1 cellular context compared by ENCODE assay signal in the genomic region with DNA sequence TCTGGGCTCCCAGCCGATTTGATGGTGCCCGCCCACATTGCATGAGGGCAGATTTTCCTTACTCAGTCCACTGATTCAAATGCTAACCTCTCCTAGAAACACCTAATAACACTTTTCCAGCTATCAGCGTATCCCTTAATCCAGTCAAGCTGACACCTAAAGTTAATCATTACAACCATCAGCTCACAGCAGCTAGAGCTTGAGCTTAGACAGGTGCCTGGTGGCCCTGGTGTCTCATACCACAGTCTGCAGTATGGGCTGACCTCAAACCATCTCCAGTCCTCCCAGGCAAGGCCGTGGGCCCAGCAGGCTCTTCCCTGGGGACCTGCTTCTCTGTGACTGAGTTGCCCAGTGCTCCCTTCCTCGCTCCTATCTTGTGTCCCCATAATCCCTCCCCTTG.
TF ChIP-seq lines count a peak whose summit lies in the region.

No MANE protein-coding gene starts in this region.

TF ChIP-seq in HepG2, 621 proteins besides CTCF, POLR2A, EP300 and RAD21 (continued from another document):
- TF ChIP-seq, protein P1, sequence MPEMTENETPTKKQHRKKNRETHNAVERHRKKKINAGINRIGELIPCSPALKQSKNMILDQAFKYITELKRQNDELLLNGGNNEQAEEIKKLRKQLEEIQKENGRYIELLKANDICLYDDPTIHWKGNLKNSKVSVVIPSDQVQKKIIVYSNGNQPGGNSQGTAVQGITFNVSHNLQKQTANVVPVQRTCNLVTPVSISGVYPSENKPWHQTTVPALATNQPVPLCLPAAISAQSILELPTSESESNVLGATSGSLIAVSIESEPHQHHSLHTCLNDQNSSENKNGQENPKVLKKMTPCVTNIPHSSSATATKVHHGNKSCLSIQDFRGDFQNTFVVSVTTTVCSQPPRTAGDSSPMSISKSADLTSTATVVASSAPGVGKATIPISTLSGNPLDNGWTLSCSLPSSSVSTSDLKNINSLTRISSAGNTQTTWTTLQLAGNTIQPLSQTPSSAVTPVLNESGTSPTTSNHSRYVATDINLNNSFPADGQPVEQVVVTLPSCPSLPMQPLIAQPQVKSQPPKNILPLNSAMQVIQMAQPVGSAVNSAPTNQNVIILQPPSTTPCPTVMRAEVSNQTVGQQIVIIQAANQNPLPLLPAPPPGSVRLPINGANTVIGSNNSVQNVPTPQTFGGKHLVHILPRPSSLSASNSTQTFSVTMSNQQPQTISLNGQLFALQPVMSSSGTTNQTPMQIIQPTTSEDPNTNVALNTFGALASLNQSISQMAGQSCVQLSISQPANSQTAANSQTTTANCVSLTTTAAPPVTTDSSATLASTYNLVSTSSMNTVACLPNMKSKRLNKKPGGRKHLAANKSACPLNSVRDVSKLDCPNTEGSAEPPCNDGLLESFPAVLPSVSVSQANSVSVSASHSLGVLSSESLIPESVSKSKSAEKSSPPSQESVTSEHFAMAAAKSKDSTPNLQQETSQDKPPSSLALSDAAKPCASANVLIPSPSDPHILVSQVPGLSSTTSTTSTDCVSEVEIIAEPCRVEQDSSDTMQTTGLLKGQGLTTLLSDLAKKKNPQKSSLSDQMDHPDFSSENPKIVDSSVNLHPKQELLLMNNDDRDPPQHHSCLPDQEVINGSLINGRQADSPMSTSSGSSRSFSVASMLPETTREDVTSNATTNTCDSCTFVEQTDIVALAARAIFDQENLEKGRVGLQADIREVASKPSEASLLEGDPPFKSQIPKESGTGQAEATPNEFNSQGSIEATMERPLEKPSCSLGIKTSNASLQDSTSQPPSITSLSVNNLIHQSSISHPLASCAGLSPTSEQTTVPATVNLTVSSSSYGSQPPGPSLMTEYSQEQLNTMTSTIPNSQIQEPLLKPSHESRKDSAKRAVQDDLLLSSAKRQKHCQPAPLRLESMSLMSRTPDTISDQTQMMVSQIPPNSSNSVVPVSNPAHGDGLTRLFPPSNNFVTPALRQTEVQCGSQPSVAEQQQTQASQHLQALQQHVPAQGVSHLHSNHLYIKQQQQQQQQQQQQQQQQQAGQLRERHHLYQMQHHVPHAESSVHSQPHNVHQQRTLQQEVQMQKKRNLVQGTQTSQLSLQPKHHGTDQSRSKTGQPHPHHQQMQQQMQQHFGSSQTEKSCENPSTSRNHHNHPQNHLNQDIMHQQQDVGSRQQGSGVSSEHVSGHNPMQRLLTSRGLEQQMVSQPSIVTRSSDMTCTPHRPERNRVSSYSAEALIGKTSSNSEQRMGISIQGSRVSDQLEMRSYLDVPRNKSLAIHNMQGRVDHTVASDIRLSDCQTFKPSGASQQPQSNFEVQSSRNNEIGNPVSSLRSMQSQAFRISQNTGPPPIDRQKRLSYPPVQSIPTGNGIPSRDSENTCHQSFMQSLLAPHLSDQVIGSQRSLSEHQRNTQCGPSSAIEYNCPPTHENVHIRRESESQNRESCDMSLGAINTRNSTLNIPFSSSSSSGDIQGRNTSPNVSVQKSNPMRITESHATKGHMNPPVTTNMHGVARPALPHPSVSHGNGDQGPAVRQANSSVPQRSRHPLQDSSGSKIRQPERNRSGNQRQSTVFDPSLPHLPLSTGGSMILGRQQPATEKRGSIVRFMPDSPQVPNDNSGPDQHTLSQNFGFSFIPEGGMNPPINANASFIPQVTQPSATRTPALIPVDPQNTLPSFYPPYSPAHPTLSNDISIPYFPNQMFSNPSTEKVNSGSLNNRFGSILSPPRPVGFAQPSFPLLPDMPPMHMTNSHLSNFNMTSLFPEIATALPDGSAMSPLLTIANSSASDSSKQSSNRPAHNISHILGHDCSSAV (CRISPR knock-in tag; IDR thresholded peaks at IDR 0.05; ENCODE audit: borderline replicate concordance) = no peak
- TF ChIP-seq SIN3A (IDR thresholded peaks at IDR 0.05; ENCODE audit: borderline replicate concordance, low read depth, low read length) (no peak), ARNTL (CRISPR knock-in tag; IDR thresholded peaks at IDR 0.05) (no peak), CENPX (CRISPR knock-in tag; IDR thresholded peaks at IDR 0.05) (no peak), ZNF383 (CRISPR knock-in tag; IDR thresholded peaks at IDR 0.05; ENCODE audit: borderline replicate concordance) (no peak), TEAD2 (CRISPR knock-in tag; IDR thresholded peaks at IDR 0.05) (no peak), HNRNPL (IDR thresholded peaks at IDR 0.05; ENCODE audit: low read depth, low read length) (no peak)
